32 cellular contexts compared by ENCODE assay signal in genomic region chr6:138419766-138420165, GRCh38. TPM values are rescaled to one million over a fixed set of nuclear protein-coding genes. Genes with fewer than 3 reads are reported as not detected.
"Had no signal": no experiment of that assay in that cellular context is flagged by ENCODE, and none has a peak within 500 bp of the region (broad histone marks: within the 10 kb centered on the region; RNA-seq: fewer than 3 reads in every experiment).

No MANE protein-coding gene starts in this region.

- DNase-seq: activated CD4-positive, alpha-beta T cell treated with anti-CD3 and anti-CD28 coated beads, Interleukin-2, amount 10 ng/mL, durations not matched to agents 24 days and 14 days; activated CD4-positive, alpha-beta T cell treated with anti-CD3 and anti-CD28 coated beads, Interleukin-2, amount 50 U/mL, for 4 hours; activated CD8-positive, alpha-beta T cell treated with anti-CD3 and anti-CD28 coated beads, Interleukin-2, amount 10 ng/mL, durations not matched to agents 7 days and 5 days; activated naive CD4-positive, alpha-beta T cell treated with anti-CD3 and anti-CD28 coated beads, Interleukin-2, amount 10 ng/mL, durations not matched to agents 7 days and 5 days; activated naive CD8-positive, alpha-beta T cell treated with anti-CD3 and anti-CD28 coated beads for 36 hours; activated T-cell treated with anti-CD3 and anti-CD28 coated beads, Interleukin-2, amount 50 U/mL, for 24 hours; amniotic stem cell; aorta; brain microvascular endothelial cell; central memory CD4-positive, alpha-beta T cell; Kasumi-1; KG1; MG63; MV-4-11; NCI-H1092; NCI-H1436 treated with DMSO at 0.1 percent for 48 hours; NCI-H1694 treated with DMSO at 0.1 percent for 48 hours; NCI-H2029; NCI-H345; NCI-H524 treated with DMSO at 0.1 percent for 48 hours; NK-92 treated with Interleukin-12 subunit alpha and Interleukin-12 subunit beta, amount 100 ng/mL, for 24 hours; PC-3; Peyer's patch; RPMI8226; SHP77 treated with DMSO at 0.1 percent for 48 hours; SK-N-SH had no signal

- H3K4me3 ChIP-seq: MG63, Peyer's patch, SJSA1 had no signal

- H3K9ac ChIP-seq: SK-N-SH had no signal

- H3K27me3 Mint-ChIP-seq: activated CD4-positive, alpha-beta T cell treated with anti-CD3 and anti-CD28 coated beads, Interleukin-2, amount 10 ng/mL, durations not matched to agents 24 days and 14 days; activated naive CD4-positive, alpha-beta T cell treated with anti-CD3 and anti-CD28 coated beads, Interleukin-2, amount 10 ng/mL, durations not matched to agents 7 days and 5 days; activated naive CD8-positive, alpha-beta T cell treated with anti-CD3 and anti-CD28 coated beads for 36 hours; activated T-cell treated with anti-CD3 and anti-CD28 coated beads, Interleukin-2, amount 50 U/mL, for 24 hours had no signal

- H3K27me3 ChIP-seq: brain microvascular endothelial cell, MG63, Peyer's patch, SJSA1 had no signal

- H3K9me3 Mint-ChIP-seq: activated CD4-positive, alpha-beta T cell treated with anti-CD3 and anti-CD28 coated beads, Interleukin-2, amount 10 ng/mL, durations not matched to agents 24 days and 14 days; activated naive CD4-positive, alpha-beta T cell treated with anti-CD3 and anti-CD28 coated beads, Interleukin-2, amount 10 ng/mL, durations not matched to agents 7 days and 5 days; activated naive CD8-positive, alpha-beta T cell treated with anti-CD3 and anti-CD28 coated beads for 36 hours; activated T-cell treated with anti-CD3 and anti-CD28 coated beads, Interleukin-2, amount 50 U/mL, for 24 hours; activated T-helper 2 cell treated with anti-CD3 and anti-CD28 coated beads, Interferon-gamma antibody, Interleukin-2, Interleukin-4, amounts not matched to agents 10 μg/mL and 5 μg/mL and 100 μg/mL, durations not matched to agents 14 hours and 24 hours and 36 hours; T-helper 1 cell treated with Interleukin-12 subunit alpha and Interleukin-12 subunit beta and Interleukin-4 antibody, amounts not matched to agents 30 μg/mL and 1 μg/mL, for 36 hours; T-helper 2 cell treated with Interferon-gamma antibody and Interleukin-4, amounts not matched to agents 5 μg/mL and 100 μg/mL, for 36 hours had no signal

- H3K9me3 ChIP-seq: MG63, Peyer's patch, SJSA1, SK-N-SH had no signal

- H3K4me3 Mint-ChIP-seq: activated CD4-positive, alpha-beta T cell treated with anti-CD3 and anti-CD28 coated beads, Interleukin-2, amount 10 ng/mL, durations not matched to agents 24 days and 14 days; activated CD8-positive, alpha-beta T cell treated with anti-CD3 and anti-CD28 coated beads, Interleukin-2, amount 10 ng/mL, durations not matched to agents 7 days and 5 days; activated naive CD4-positive, alpha-beta T cell treated with anti-CD3 and anti-CD28 coated beads, Interleukin-2, amount 10 ng/mL, durations not matched to agents 7 days and 5 days; activated naive CD8-positive, alpha-beta T cell treated with anti-CD3 and anti-CD28 coated beads for 36 hours; activated T-cell treated with anti-CD3 and anti-CD28 coated beads, Interleukin-2, amount 50 U/mL, for 24 hours; T-helper 1 cell treated with Interleukin-12 subunit alpha and Interleukin-12 subunit beta and Interleukin-4 antibody, amounts not matched to agents 30 μg/mL and 1 μg/mL, for 36 hours; T-helper 2 cell treated with Interferon-gamma antibody and Interleukin-4, amounts not matched to agents 5 μg/mL and 100 μg/mL, for 36 hours had no signal

- H3K27ac ChIP-seq: brain microvascular endothelial cell, Peyer's patch, SJSA1 had no signal

- ATAC-seq: activated CD8-positive, alpha-beta T cell treated with anti-CD3 and anti-CD28 coated beads, Interleukin-2, amount 10 ng/mL, durations not matched to agents 7 days and 5 days; PC-3 had no signal

- H3K4me1 ChIP-seq: Peyer's patch, SJSA1 had no signal

- H3K27ac Mint-ChIP-seq: activated CD4-positive, alpha-beta T cell treated with anti-CD3 and anti-CD28 coated beads, Interleukin-2, amount 10 ng/mL, durations not matched to agents 24 days and 14 days; activated CD8-positive, alpha-beta T cell treated with anti-CD3 and anti-CD28 coated beads, Interleukin-2, amount 10 ng/mL, durations not matched to agents 7 days and 5 days; activated naive CD4-positive, alpha-beta T cell treated with anti-CD3 and anti-CD28 coated beads, Interleukin-2, amount 10 ng/mL, durations not matched to agents 7 days and 5 days; activated naive CD8-positive, alpha-beta T cell treated with anti-CD3 and anti-CD28 coated beads for 36 hours; activated T-cell treated with anti-CD3 and anti-CD28 coated beads, Interleukin-2, amount 50 U/mL, for 24 hours; activated T-helper 2 cell treated with anti-CD3 and anti-CD28 coated beads, Interferon-gamma antibody, Interleukin-2, Interleukin-4, amounts not matched to agents 10 μg/mL and 5 μg/mL and 100 μg/mL, durations not matched to agents 14 hours and 24 hours and 36 hours; T-helper 1 cell treated with Interleukin-12 subunit alpha and Interleukin-12 subunit beta and Interleukin-4 antibody, amounts not matched to agents 30 μg/mL and 1 μg/mL, for 36 hours; T-helper 2 cell treated with Interferon-gamma antibody and Interleukin-4, amounts not matched to agents 5 μg/mL and 100 μg/mL, for 36 hours had no signal

- H3K4me2 ChIP-seq: SK-N-SH had no signal

- FAIRE-seq: TTC549 had no signal

RNA-seq across cellular contexts. Expression of gene SMIM28, which starts 42.1 kb away (rescaled TPM):
- total RNA-seq: activated CD4-positive, alpha-beta T cell treated with anti-CD3 and anti-CD28 coated beads, Interleukin-2, amount 10 ng/mL, durations not matched to agents 24 days and 14 days; activated CD8-positive, alpha-beta T cell treated with anti-CD3 and anti-CD28 coated beads, Interleukin-2, amount 10 ng/mL, durations not matched to agents 7 days and 5 days; activated naive CD8-positive, alpha-beta T cell treated with anti-CD3 and anti-CD28 coated beads for 36 hours; activated T-helper 2 cell treated with anti-CD3 and anti-CD28 coated beads, Interferon-gamma antibody, Interleukin-2, Interleukin-4, amounts not matched to agents 10 μg/mL and 5 μg/mL and 100 μg/mL, durations not matched to agents 14 hours and 24 hours and 36 hours; aorta; NCI-H460; PC-3; Peyer's patch; SJSA1 had no signal
- polyA plus RNA-seq: aorta, SK-N-SH had no signal
